In genomic region chr20:41142241-41142640, GRCh38 we compare ENCODE assay signal across 13 cellular contexts. TPM values are rescaled to one million over a fixed set of nuclear protein-coding genes. Genes with fewer than 3 reads are reported as not detected.
DNase-seq lines count a peak whose midpoint lies in the region; ATAC-seq and TF ChIP-seq lines count a peak whose summit lies in the region.
"Had no signal": no experiment of that assay in that cellular context is flagged by ENCODE, and none has a peak within 500 bp of the region (broad histone marks: within the 10 kb centered on the region; RNA-seq: fewer than 3 reads in every experiment).

No MANE protein-coding gene starts in this region.

- H3K27ac Mint-ChIP-seq in activated naive CD8-positive, alpha-beta T cell: peak overlapping the region; percentile 96

- no peak for DNase-seq in cardiac muscle cell (ENCODE audit: low read depth in 1 of 2, low spot score in 1 of 2)
- no peak for DNase-seq in Right ventricle myocardium inferior (ENCODE audit: missing footprints)
- DNase-seq in thyroid gland: no peak
- no peak for DNase-seq in NCI-H187 treated with DMSO at 0.1 percent for 48 hours (lab: John Stamatoyannopoulos, UW)
- no peak for DNase-seq in islet precursor cell
- no peak for DNase-seq in H4 (ENCODE audit: low spot score)
- DNase-seq: kidney, NCI-H2171 treated with DMSO at 0.1 percent for 48 hours had no signal

- peak overlapping the region; percentile 93 for H3K4me3 Mint-ChIP-seq in activated naive CD8-positive, alpha-beta T cell
- H3K4me3 Mint-ChIP-seq: B cell had no signal

- H3K4me3 ChIP-seq in cardiac muscle cell (no peak overlapping the region), muscle layer of duodenum (ENCODE audit: low read depth in 1 of 2, low read length in 2 of 2) (no peak overlapping the region), thyroid gland (replicated peaks in 1 of 3) (no peak overlapping the region)
- H3K4me3 ChIP-seq: K562, prostate gland had no signal

- no peaks in the 10 kb centered on the region for H3K27me3 Mint-ChIP-seq in activated naive CD8-positive, alpha-beta T cell
- H3K27me3 Mint-ChIP-seq: B cell had no signal

- H3K4me1 ChIP-seq in cardiac muscle cell (ENCODE audit: low read depth) (peaks cover 39% of the 10 kb centered on the region), muscle layer of duodenum (ENCODE audit: control insufficient read depth in 1 of 2, insufficient read depth in 2 of 2, low read length in 2 of 2) (peaks cover 4 to 55% of the 10 kb centered on the region in 2 donors), thyroid gland (peaks cover 76 to 85% of the 10 kb centered on the region in 2 donors)

- no peak for TF ChIP-seq POLR2A in thyroid gland (IDR thresholded peaks at IDR 0.05)

- H3K9me3 ChIP-seq in cardiac muscle cell (ENCODE audit: low read depth): no peaks in the 10 kb centered on the region
- H3K9me3 ChIP-seq in muscle layer of duodenum (ENCODE audit: control insufficient read depth in 1 of 2, low read length in 2 of 2): no peaks in the 10 kb centered on the region
- no peaks in the 10 kb centered on the region for H3K9me3 ChIP-seq in thyroid gland
- H3K9me3 ChIP-seq: prostate gland had no signal

- 76 to 84% methylated on average over 5 of the region's 5 CpGs for WGBS in thyroid gland, 2 donors

- H3K27ac ChIP-seq in cardiac muscle cell (peak overlapping the region; percentile 52), muscle layer of duodenum (ENCODE audit: low read length) (peak overlapping the region; percentile 25), thyroid gland (peak overlapping the region; percentile 74 to 98 (median 96))

- TF ChIP-seq CTCF in cardiac muscle cell (IDR thresholded peaks at IDR 0.05; ENCODE audit: low read depth, low read length) (no peak), thyroid gland (IDR thresholded peaks at IDR 0.05) (no peak)

- peaks cover 12% of the 10 kb centered on the region for H3K36me3 Mint-ChIP-seq in activated naive CD8-positive, alpha-beta T cell

- no peak for ATAC-seq in Right ventricle myocardium inferior

- no peaks in the 10 kb centered on the region for H3K27me3 ChIP-seq in cardiac muscle cell
- no peaks in the 10 kb centered on the region for H3K27me3 ChIP-seq in muscle layer of duodenum (ENCODE audit: low read depth, low read length)
- H3K27me3 ChIP-seq in thyroid gland: no peaks in the 10 kb centered on the region

- H3K36me3 ChIP-seq in cardiac muscle cell: no peaks in the 10 kb centered on the region
- H3K36me3 ChIP-seq in muscle layer of duodenum (ENCODE audit: control insufficient read depth in 1 of 2, insufficient read depth in 2 of 2, low read length in 2 of 2): no peaks in the 10 kb centered on the region
- H3K36me3 ChIP-seq in thyroid gland: no peaks in the 10 kb centered on the region
- H3K36me3 ChIP-seq: prostate gland had no signal

- peaks cover 87% of the 10 kb centered on the region for H3K4me1 Mint-ChIP-seq in activated naive CD8-positive, alpha-beta T cell (ENCODE audit: low read depth)

- intact Hi-C loops in Right ventricle myocardium inferior (cut with DNase I) (no loop called here), thyroid gland (cut with DNase I) (loop anchor here (10.0 kb wide), 1 partner anchor 193 kb away; no protein-coding TSS in a partner anchor)

- H3K9me3 Mint-ChIP-seq in activated naive CD8-positive, alpha-beta T cell (ENCODE audit: low read depth): no peaks in the 10 kb centered on the region

RNA-seq across cellular contexts. Expression of gene PLCG1, which starts 4.9 kb away (rescaled TPM):
- total RNA-seq in cardiac muscle cell: 67.4 and 87.6 TPM in 2 replicates
- 43.7 and 48.8 TPM in 2 replicates for polyA plus RNA-seq in cardiac muscle cell
- 43.4 TPM for total RNA-seq in Right ventricle myocardium inferior
- total RNA-seq in thyroid gland: 100 to 1,000 TPM; 146 to 252 (median 164) TPM
- 19.6 and 29.3 TPM in 2 replicates for total RNA-seq in H4 (2014; rRNA removed; shearing (Covaris generic))

Comparison
In these comparisons a context has a peak if more than half of its experiments do, and no peak if none do; other contexts are left out.
1. H3K27ac ChIP-seq: peak in every context shown above with its lines; median percentile 96 in thyroid gland; 52 in cardiac muscle cell; 25 in muscle layer of duodenum.